1 cellular context compared by ENCODE assay signal in the genomic region with DNA sequence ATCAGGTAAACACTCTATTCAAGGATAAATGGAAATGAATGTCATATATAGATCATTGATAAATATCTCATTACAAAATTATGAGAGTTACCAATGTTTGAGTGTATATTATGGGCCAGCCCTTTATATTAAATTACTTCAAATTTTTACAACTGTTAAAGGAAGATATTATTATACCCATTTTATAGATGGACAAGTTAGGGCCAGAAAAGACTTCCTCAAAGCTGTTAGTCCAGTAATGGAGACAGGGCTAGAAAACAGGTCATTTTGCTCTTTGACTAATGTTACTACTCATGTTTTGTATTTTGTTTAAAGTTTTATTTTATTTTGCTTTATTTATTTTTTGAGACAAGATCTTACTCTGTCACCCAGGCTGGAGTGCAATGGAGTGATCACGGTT.
TF ChIP-seq lines count a peak whose summit lies in the region.

No MANE protein-coding gene starts in this region.

TF ChIP-seq in IMR-90, 13 proteins besides CTCF, POLR2A, EP300 and RAD21 (continued from another document):
- TF ChIP-seq USF2 (IDR thresholded peaks at IDR 0.05; ENCODE audit: low read depth, low read length), result no peak
- TF ChIP-seq, protein P1, sequence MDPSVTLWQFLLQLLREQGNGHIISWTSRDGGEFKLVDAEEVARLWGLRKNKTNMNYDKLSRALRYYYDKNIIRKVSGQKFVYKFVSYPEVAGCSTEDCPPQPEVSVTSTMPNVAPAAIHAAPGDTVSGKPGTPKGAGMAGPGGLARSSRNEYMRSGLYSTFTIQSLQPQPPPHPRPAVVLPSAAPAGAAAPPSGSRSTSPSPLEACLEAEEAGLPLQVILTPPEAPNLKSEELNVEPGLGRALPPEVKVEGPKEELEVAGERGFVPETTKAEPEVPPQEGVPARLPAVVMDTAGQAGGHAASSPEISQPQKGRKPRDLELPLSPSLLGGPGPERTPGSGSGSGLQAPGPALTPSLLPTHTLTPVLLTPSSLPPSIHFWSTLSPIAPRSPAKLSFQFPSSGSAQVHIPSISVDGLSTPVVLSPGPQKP (IDR thresholded peaks at IDR 0.05; ENCODE audit: borderline replicate concordance, low read depth, low read length), result no peak
- TF ChIP-seq MXI1 (IDR thresholded peaks at IDR 0.05; ENCODE audit: borderline replicate concordance, low read depth, low read length), result no peak
